Comparison of ENCODE assay signal across 13 cellular contexts in the genomic region with DNA sequence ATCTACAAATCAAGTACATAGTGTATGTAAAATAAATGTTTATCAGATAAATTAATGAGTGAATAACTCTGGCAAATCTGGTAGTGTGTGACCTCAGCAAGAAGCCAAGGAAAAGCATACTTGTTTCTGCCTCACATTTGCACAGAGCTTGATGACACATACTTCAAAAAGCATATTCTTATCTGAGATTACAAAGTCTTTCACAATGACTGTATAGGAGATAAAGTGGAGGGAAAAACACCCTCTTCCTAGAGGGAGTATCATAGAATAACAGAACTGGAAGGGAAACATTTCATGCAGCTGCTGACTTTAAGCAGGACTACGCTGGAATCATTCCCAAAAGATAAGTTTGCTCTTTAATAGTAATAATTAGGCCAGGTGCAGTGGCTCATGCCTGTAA. TPM values are rescaled to one million over a fixed set of nuclear protein-coding genes. Genes with fewer than 3 reads are reported as not detected.
DNase-seq lines count a peak whose midpoint lies in the region; FAIRE-seq and TF ChIP-seq lines count a peak whose summit lies in the region.
"Had no signal": no experiment of that assay in that cellular context is flagged by ENCODE, and none has a peak within 500 bp of the region (broad histone marks: within the 10 kb centered on the region; RNA-seq: fewer than 3 reads in every experiment).

No MANE protein-coding gene starts in this region.

- no peaks in the 10 kb centered on the region for H3K9me3 ChIP-seq in mesodermal cell (ENCODE audit: control insufficient read depth, low read length)
- H3K9me3 ChIP-seq in BE2C: no peaks in the 10 kb centered on the region
- H3K9me3 ChIP-seq in colonic mucosa: no peaks in the 10 kb centered on the region

- H3K27ac ChIP-seq in mesodermal cell (ENCODE audit: low read depth, low read length, severe bottlenecking): peak overlapping the region; percentile 37
- no peak overlapping the region for H3K27ac ChIP-seq in colonic mucosa
- H3K27ac ChIP-seq: skin epidermis had no signal

- H3K9ac ChIP-seq in colonic mucosa (ENCODE audit: low read depth in 2 of 2, low read length in 2 of 2): no peak overlapping the region

- TF ChIP-seq CTCF in cardiac fibroblast (IDR thresholded peaks at IDR 0.05; ENCODE audit: low read depth, low read length): no peak
- no peak for TF ChIP-seq CTCF in BE2C (IDR thresholded peaks at IDR 0.05; ENCODE audit: low read depth, low read length)
- no peak for TF ChIP-seq CTCF in colonic mucosa (IDR thresholded peaks at IDR 0.05)

- peak; percentile 18 for DNase-seq in AG20443 (ENCODE audit: low spot score)
- DNase-seq in HTR-8/SVneo (ENCODE audit: insufficient read length, low spot score): peak; percentile 35
- peak; percentile 54 to 73 for DNase-seq in cardiac fibroblast (ENCODE audit: low read depth in 2 of 2)
- DNase-seq in BE2C: no peak
- DNase-seq in SK-N-DZ (ENCODE audit: low spot score): no peak
- DNase-seq in AML-193 (lab: John Stamatoyannopoulos, UW): no peak
- DNase-seq in colonic mucosa: no peak
- DNase-seq: activated CD4-positive, alpha-beta T cell treated with anti-CD3 and anti-CD28 coated beads, Interleukin-2, amount 10 ng/mL, durations not matched to agents 24 days and 14 days; COR-L47; NCI-H1092 treated with DMSO at 0.1 percent for 48 hours; NCI-H69 had no signal

- H3K4me1 ChIP-seq in mesodermal cell (ENCODE audit: control insufficient read depth, insufficient read depth, low read length, poor library complexity, severe bottlenecking) (peaks cover 3% of the 10 kb centered on the region), BE2C (no peaks in the 10 kb centered on the region), colonic mucosa (no peaks in the 10 kb centered on the region)

- H3K36me3 ChIP-seq in mesodermal cell (ENCODE audit: control insufficient read depth, insufficient read depth, low read length) (no peaks in the 10 kb centered on the region), BE2C (no peaks in the 10 kb centered on the region), colonic mucosa (no peaks in the 10 kb centered on the region)

- 100% methylated on average over 1 of the region's 1 CpG; no CpG with 5 or more reads in 1 of the 2 experiments for WGBS in mesodermal cell (ENCODE audit: insufficient coverage in 2 of 2), 2 experiments

- no peaks in the 10 kb centered on the region for H3K27me3 ChIP-seq in BE2C
- H3K27me3 ChIP-seq in colonic mucosa: no peaks in the 10 kb centered on the region

- FAIRE-seq in HTR-8/SVneo (lab: Jason Lieb, UNC): no peak

- intact Hi-C loops in colonic mucosa (cut with DNase I): no loop called here

- no peak overlapping the region for H3K4me3 ChIP-seq in cardiac fibroblast (replicated peaks in 1 of 2; ENCODE audit: low read depth in 2 of 2, low read length in 2 of 2)
- no peak overlapping the region for H3K4me3 ChIP-seq in mesodermal cell (ENCODE audit: extremely low read depth, insufficient read depth, low read length, poor library complexity, severe bottlenecking)
- no peak overlapping the region for H3K4me3 ChIP-seq in BE2C (ENCODE audit: low read depth, low read length)
- no peak overlapping the region for H3K4me3 ChIP-seq in colonic mucosa
- H3K4me3 ChIP-seq: skin epidermis had no signal

RNA-seq across cellular contexts. Expression of a gene that starts 28.1 kb away (rescaled TPM):
- 4.9 TPM for polyA plus RNA-seq in mesodermal cell (2013, experiment 1 of 2)
- 7.8 TPM for polyA plus RNA-seq in mesodermal cell (2013, experiment 2 of 2)
- polyA plus RNA-seq in BE2C (2012; ENCODE audit: insufficient read depth, insufficient read length, low read depth): not detected
- not detected in 2 replicates for polyA plus RNA-seq in SK-N-DZ (2014; cell fraction: cytosol; rRNA removed)
- polyA plus RNA-seq in SK-N-DZ (2014; cell fraction: nucleus; rRNA removed): 0.88 TPM in 1 of 2 replicates, not detected in the other
- total RNA-seq in colonic mucosa: 10 to 100 TPM; 15.3 to 60.1 TPM

RNA-seq across cellular contexts. Expression of a gene that starts 44.1 kb away (rescaled TPM):
- 95.1 TPM for polyA plus RNA-seq in mesodermal cell (2013, experiment 1 of 2)
- polyA plus RNA-seq in mesodermal cell (2013, experiment 2 of 2): 75.4 TPM
- polyA plus RNA-seq in BE2C (2012; ENCODE audit: insufficient read depth, insufficient read length, low read depth): 3.7 TPM
- polyA plus RNA-seq in SK-N-DZ (2014; cell fraction: cytosol; rRNA removed): 13.6 and 15.4 TPM in 2 replicates
- 45.1 and 84.9 TPM in 2 replicates for polyA plus RNA-seq in SK-N-DZ (2014; cell fraction: nucleus; rRNA removed)
- 100 to 1,000 TPM; 106 to 113 TPM for total RNA-seq in colonic mucosa

Comparison
In these comparisons a context has a peak if more than half of its experiments do, and no peak if none do; other contexts are left out.
1. DNase-seq: peak in AG20443 (single experiment), HTR-8/SVneo (single experiment) and cardiac fibroblast (2 of 2); none in BE2C (single experiment), SK-N-DZ (single experiment), AML-193 (0 of 2) and colonic mucosa (single experiment).